Comparison of ENCODE assay signal across 21 cellular contexts in the genomic region with DNA sequence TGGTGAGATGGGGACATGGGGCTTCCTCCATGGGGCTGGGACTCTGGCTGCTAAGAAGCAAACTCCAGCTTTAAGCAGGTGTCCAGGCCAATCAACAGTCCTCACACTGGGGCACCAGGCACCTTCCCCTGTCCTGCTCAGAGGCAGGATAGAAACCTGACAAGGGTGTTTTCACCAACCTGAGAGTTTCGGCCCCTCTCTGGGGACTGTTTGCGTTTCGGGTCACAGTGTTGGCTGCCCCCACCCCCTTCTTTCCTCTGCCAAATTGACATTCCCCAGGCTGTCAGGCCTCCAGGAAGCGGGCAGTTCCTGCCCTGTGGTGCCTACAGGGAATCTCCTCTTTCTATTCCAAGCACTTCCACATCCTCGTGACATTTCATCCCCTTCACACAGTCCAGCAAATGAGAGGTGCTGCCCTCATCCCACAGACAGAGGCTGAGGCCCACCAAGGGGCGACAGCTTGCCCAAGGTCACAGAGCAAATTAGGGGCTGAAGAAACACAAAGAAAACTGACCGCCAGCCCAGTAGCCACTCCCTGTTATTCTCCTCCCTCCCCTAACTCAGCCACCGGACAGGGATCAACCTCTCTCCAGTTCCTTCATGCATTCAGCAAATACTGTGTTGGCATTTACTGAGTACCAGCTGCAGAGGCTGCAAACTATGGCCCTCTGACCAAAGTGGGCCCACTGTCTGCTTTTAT. TPM values are rescaled to one million over a fixed set of nuclear protein-coding genes. Genes with fewer than 3 reads are reported as not detected.
DNase-seq lines count a peak whose midpoint lies in the region; ATAC-seq and TF ChIP-seq lines count a peak whose summit lies in the region.
"Had no signal": no experiment of that assay in that cellular context is flagged by ENCODE, and none has a peak within 500 bp of the region (broad histone marks: within the 10 kb centered on the region; RNA-seq: fewer than 3 reads in every experiment).

No MANE protein-coding gene starts in this region.

- peaks cover 20% of the 10 kb centered on the region for H3K4me1 Mint-ChIP-seq in neural crest cell
- no peaks in the 10 kb centered on the region for H3K4me1 Mint-ChIP-seq in activated CD4-positive, alpha-beta T cell treated with anti-CD3 and anti-CD28 coated beads for 36 hours
- H3K4me1 Mint-ChIP-seq: activated naive CD4-positive, alpha-beta T cell treated with anti-CD3 and anti-CD28 coated beads, Interleukin-2, amount 50 U/mL, for 24 hours had no signal

- POLR2A ChIA-PET in activated CD4-positive, alpha-beta T cell treated with anti-CD3 and anti-CD28 coated beads for 36 hours (lab: Charles Lee): no interaction called here

- H3K27ac ChIP-seq in body of pancreas: peak overlapping the region in 3 of 4 donors; percentile 51 to 68 (median 64)
- H3K27ac ChIP-seq: coronary artery, ovary, SK-N-MC, uterus had no signal

- H3K27ac Mint-ChIP-seq in neural crest cell (ENCODE audit: unreplicated experiment): peak overlapping the region; percentile 96
- H3K27ac Mint-ChIP-seq in activated CD4-positive, alpha-beta T cell treated with anti-CD3 and anti-CD28 coated beads for 36 hours: no peak overlapping the region
- H3K27ac Mint-ChIP-seq: activated naive CD4-positive, alpha-beta T cell treated with anti-CD3 and anti-CD28 coated beads, Interleukin-2, amount 50 U/mL, for 24 hours; activated T-cell treated with anti-CD3 and anti-CD28 coated beads, Interleukin-2, amount 50 U/mL, for 72 hours had no signal

- no peak overlapping the region for H3K4me3 ChIP-seq in body of pancreas
- H3K4me3 ChIP-seq: coronary artery, ovary, SK-N-MC, smooth muscle cell, uterus had no signal

- DNase-seq in D341Med (ENCODE audit: low spot score) (peak; percentile 9), body of pancreas (peak in 1 of 4 donors; percentile 36), iPS-NIHi11 (ENCODE audit: low spot score) (peak; percentile 17), neural crest cell (ENCODE audit: low read depth, low spot score) (no peak)
- no peak for DNase-seq in activated CD4-positive, alpha-beta T cell treated with anti-CD3 and anti-CD28 coated beads for 36 hours
- no peak for DNase-seq in NK-92 treated with Interleukin-12 subunit alpha and Interleukin-12 subunit beta, amount 100 ng/mL, for 24 hours (lab: John Stamatoyannopoulos, UW)
- DNase-seq: activated T-cell treated with anti-CD3 and anti-CD28 coated beads, Interleukin-2, amount 50 U/mL, for 72 hours; C1 segment of cervical spinal cord; NCI-H1436; ovary; stimulated activated CD8-positive, alpha-beta memory T cell treated with anti-CD3 and anti-CD28 coated beads, Interleukin-4, amount 100 ng/mL, for 48 hours; T1000; uterus had no signal

- peak in 2 of 3 donors; percentile 35 to 41 for TF ChIP-seq POLR2A in body of pancreas (IDR thresholded peaks at IDR 0.05)

- no peaks in the 10 kb centered on the region for H3K9me3 Mint-ChIP-seq in neural crest cell
- H3K9me3 Mint-ChIP-seq in activated CD4-positive, alpha-beta T cell treated with anti-CD3 and anti-CD28 coated beads for 36 hours (ENCODE audit: low read depth): no peaks in the 10 kb centered on the region
- H3K9me3 Mint-ChIP-seq: activated naive CD4-positive, alpha-beta T cell treated with anti-CD3 and anti-CD28 coated beads, Interleukin-2, amount 50 U/mL, for 24 hours; activated T-cell treated with anti-CD3 and anti-CD28 coated beads, Interleukin-2, amount 50 U/mL, for 72 hours had no signal

- no peaks in the 10 kb centered on the region for H3K27me3 Mint-ChIP-seq in neural crest cell (ENCODE audit: low read depth)
- no peaks in the 10 kb centered on the region for H3K27me3 Mint-ChIP-seq in activated CD4-positive, alpha-beta T cell treated with anti-CD3 and anti-CD28 coated beads for 36 hours
- H3K27me3 Mint-ChIP-seq: activated naive CD4-positive, alpha-beta T cell treated with anti-CD3 and anti-CD28 coated beads, Interleukin-2, amount 50 U/mL, for 24 hours had no signal

- H3K36me3 ChIP-seq in body of pancreas (replicated peaks in 1 of 2; ENCODE audit: insufficient read depth in 1 of 2, low read depth in 2 of 2): no peaks in the 10 kb centered on the region
- H3K36me3 ChIP-seq: ovary, uterus had no signal

- peak overlapping the region; percentile 22 for H3K4me3 Mint-ChIP-seq in neural crest cell
- H3K4me3 Mint-ChIP-seq in activated CD4-positive, alpha-beta T cell treated with anti-CD3 and anti-CD28 coated beads for 36 hours: no peak overlapping the region
- H3K4me3 Mint-ChIP-seq: activated naive CD4-positive, alpha-beta T cell treated with anti-CD3 and anti-CD28 coated beads, Interleukin-2, amount 50 U/mL, for 24 hours; activated T-cell treated with anti-CD3 and anti-CD28 coated beads, Interleukin-2, amount 50 U/mL, for 72 hours had no signal

- peaks cover 13% of the 10 kb centered on the region for H3K4me1 ChIP-seq in body of pancreas
- H3K4me1 ChIP-seq: uterus had no signal

- no peaks in the 10 kb centered on the region for H3K36me3 Mint-ChIP-seq in neural crest cell (ENCODE audit: low read depth)
- no peaks in the 10 kb centered on the region for H3K36me3 Mint-ChIP-seq in activated CD4-positive, alpha-beta T cell treated with anti-CD3 and anti-CD28 coated beads for 36 hours (ENCODE audit: low read depth)
- H3K36me3 Mint-ChIP-seq: activated naive CD4-positive, alpha-beta T cell treated with anti-CD3 and anti-CD28 coated beads, Interleukin-2, amount 50 U/mL, for 24 hours had no signal

- CTCF ChIA-PET in activated CD4-positive, alpha-beta T cell treated with anti-CD3 and anti-CD28 coated beads for 36 hours (lab: Charles Lee): no interaction called here

- peak; percentile 74 for ATAC-seq in body of pancreas
- ATAC-seq in activated CD4-positive, alpha-beta T cell treated with anti-CD3 and anti-CD28 coated beads for 36 hours: no peak
- no peak for ATAC-seq in HG02885 (IDR thresholded peaks at IDR 0.05; ENCODE audit: poor library complexity, unreplicated experiment)
- no peak for ATAC-seq in HG03432 (IDR thresholded peaks at IDR 0.05; ENCODE audit: unreplicated experiment)
- ATAC-seq: activated CD4-positive, CD25-positive, alpha-beta regulatory T cell treated with anti-CD3 and anti-CD28 coated beads, Interleukin-2, amount 50 U/mL, for 24 hours; activated T-cell treated with anti-CD3 and anti-CD28 coated beads, Interleukin-2, amount 50 U/mL, for 72 hours; Panc1 had no signal

- H3K9me3 ChIP-seq in body of pancreas: no peaks in the 10 kb centered on the region
- H3K9me3 ChIP-seq: ovary, uterus had no signal

- WGBS in body of pancreas, 2 donors: 53 to 58% methylated on average over 8 of the region's 8 CpGs

- intact Hi-C loops in body of pancreas (cut with DNase I): no loop called here
- intact Hi-C loops in activated CD4-positive, alpha-beta T cell treated with anti-CD3 and anti-CD28 coated beads for 36 hours (cut with DNase I, micrococcal nuclease): no loop called here

- no peaks in the 10 kb centered on the region for H3K27me3 ChIP-seq in body of pancreas
- H3K27me3 ChIP-seq: ovary, uterus had no signal

- TF ChIP-seq CTCF in body of pancreas (IDR thresholded peaks at IDR 0.05) (no peak), neural crest cell (conservative IDR thresholded peaks at IDR 0.05) (no peak)

RNA-seq across cellular contexts. Expression of a gene that starts 38.0 kb away (rescaled TPM):
- 10 to 100 TPM; 22.3 to 35.3 TPM for total RNA-seq in body of pancreas
- 36.6 and 38.9 TPM in 2 replicates for total RNA-seq in neural crest cell
- under 1 TPM; 0.19 to 0.43 TPM for total RNA-seq in activated CD4-positive, alpha-beta T cell treated with anti-CD3 and anti-CD28 coated beads for 36 hours

Comparison
In these comparisons a context has a peak if more than half of its experiments do, and no peak if none do; other contexts are left out.
1. DNase-seq: peak in D341Med (single experiment) and iPS-NIHi11 (single experiment); none in neural crest cell (single experiment), activated CD4-positive, alpha-beta T cell treated with anti-CD3 and anti-CD28 coated beads for 36 hours (single experiment) and NK-92 treated with Interleukin-12 subunit alpha and Interleukin-12 subunit beta, amount 100 ng/mL, for 24 hours (single experiment).
2. RNA of a gene that starts 38.0 kb away (total RNA-seq): 36.6 to 38.9 TPM in neural crest cell and 22.3 to 35.3 TPM in body of pancreas; 0.19 to 0.43 TPM in activated CD4-positive, alpha-beta T cell treated with anti-CD3 and anti-CD28 coated beads for 36 hours; every median in the first group is over 10 times any median in the second.